9 cellular contexts compared by ENCODE assay signal in genomic region chr1:235270625-235271024, GRCh38. TPM values are rescaled to one million over a fixed set of nuclear protein-coding genes. Genes with fewer than 3 reads are reported as not detected.
DNase-seq lines count a peak whose midpoint lies in the region; FAIRE-seq and TF ChIP-seq lines count a peak whose summit lies in the region.
"Had no signal": no experiment of that assay in that cellular context is flagged by ENCODE, and none has a peak within 500 bp of the region (broad histone marks: within the 10 kb centered on the region; RNA-seq: fewer than 3 reads in every experiment).

No MANE protein-coding gene starts in this region.

- no peaks in the 10 kb centered on the region for H3K27me3 Mint-ChIP-seq in neural crest cell (ENCODE audit: low read depth)

- H3K36me3 ChIP-seq in bronchial epithelial cell (ENCODE audit: control insufficient read depth, insufficient read depth, low read length): no peaks in the 10 kb centered on the region
- H3K36me3 ChIP-seq: thoracic aorta had no signal

- no peak overlapping the region for H3K4me3 ChIP-seq in GM12865 (ENCODE audit: low read depth, low read length)
- no peak overlapping the region for H3K4me3 ChIP-seq in bronchial epithelial cell (ENCODE audit: low read depth, low read length)
- H3K4me3 ChIP-seq: thoracic aorta had no signal

- no peak overlapping the region for H3K27ac Mint-ChIP-seq in neural crest cell (ENCODE audit: unreplicated experiment)

- no peak overlapping the region for H3K4me3 Mint-ChIP-seq in neural crest cell

- no peak for TF ChIP-seq CTCF in GM12865 (IDR thresholded peaks at IDR 0.05; ENCODE audit: insufficient read depth, low read depth, low read length, missing control alignments)
- TF ChIP-seq CTCF in bronchial epithelial cell (IDR thresholded peaks at IDR 0.05; ENCODE audit: insufficient read depth, low read length, severe bottlenecking): no peak
- TF ChIP-seq CTCF in neural crest cell (conservative IDR thresholded peaks at IDR 0.05): peak; percentile 30

- peaks cover 33% of the 10 kb centered on the region for H3K4me1 Mint-ChIP-seq in neural crest cell

- no peaks in the 10 kb centered on the region for H3K36me3 Mint-ChIP-seq in neural crest cell (ENCODE audit: low read depth)

- no peak for FAIRE-seq in bronchial epithelial cell (lab: Jason Lieb, UNC)

- H3K27me3 ChIP-seq in bronchial epithelial cell (ENCODE audit: control insufficient read depth, insufficient read depth, low read length): no peaks in the 10 kb centered on the region

- DNase-seq in GM12865 (ENCODE audit: low read depth): peak; percentile 26
- DNase-seq in M059J (ENCODE audit: low read depth): peak; percentile 73
- DNase-seq in bronchial epithelial cell (ENCODE audit: low read depth): peak; percentile 44
- no peak for DNase-seq in neural crest cell (ENCODE audit: low read depth, low spot score)
- DNase-seq in NCI-H187 (lab: John Stamatoyannopoulos, UW): no peak
- no peak for DNase-seq in ecto neural progenitor cell (ENCODE audit: low spot score)
- no peak for DNase-seq in NOMO-1 treated with dmso at 0.1 percent for 144 hours (lab: John Stamatoyannopoulos, UW; ENCODE audit: unreplicated experiment)
- no peak for DNase-seq in retina

- no peaks in the 10 kb centered on the region for H3K9me3 Mint-ChIP-seq in neural crest cell

RNA-seq across cellular contexts. Expression of gene ARID4B, which starts 57.4 kb away (rescaled TPM):
- 12.8 and 17.0 TPM in 2 replicates for total RNA-seq in M059J (2014; rRNA removed; shearing (Covaris generic))
- 11.8 and 37.9 TPM in 2 replicates for total RNA-seq in bronchial epithelial cell
- total RNA-seq in neural crest cell: 43.6 and 46.0 TPM in 2 replicates

RNA-seq across cellular contexts. Expression of gene GGPS1, which starts 57.7 kb away (rescaled TPM):
- total RNA-seq in M059J (2014; rRNA removed; shearing (Covaris generic)): 30.7 and 42.8 TPM in 2 replicates
- 21.6 and 25.3 TPM in 2 replicates for total RNA-seq in bronchial epithelial cell
- total RNA-seq in neural crest cell: 57.2 and 58.0 TPM in 2 replicates

Comparison
In these comparisons a context has a peak if more than half of its experiments do, and no peak if none do; other contexts are left out.
1. DNase-seq: peak in GM12865 (single experiment), M059J (single experiment) and bronchial epithelial cell (single experiment); none in neural crest cell (single experiment), NCI-H187 (0 of 2), ecto neural progenitor cell (single experiment), NOMO-1 treated with dmso at 0.1 percent for 144 hours (single experiment) and retina (single experiment).